In genomic region chr10:133474833-133475734, GRCh38 we compare ENCODE assay signal across 16 cellular contexts. TPM values are rescaled to one million over a fixed set of nuclear protein-coding genes. Genes with fewer than 3 reads are reported as not detected.
DNase-seq lines count a peak whose midpoint lies in the region; ATAC-seq and TF ChIP-seq lines count a peak whose summit lies in the region.
"Had no signal": no experiment of that assay in that cellular context is flagged by ENCODE, and none has a peak within 500 bp of the region (broad histone marks: within the 10 kb centered on the region; RNA-seq: fewer than 3 reads in every experiment).

No MANE protein-coding gene starts in this region.

- H3K4me1 Mint-ChIP-seq in activated CD4-positive, alpha-beta T cell treated with anti-CD3 and anti-CD28 coated beads for 36 hours = peaks cover 22% of the 10 kb centered on the region
- H3K4me1 Mint-ChIP-seq in natural killer cell = peaks cover 19 to 38% of the 10 kb centered on the region in 2 donors
- H3K4me1 Mint-ChIP-seq: nephron progenitor cell had no signal

- ATAC-seq in activated CD4-positive, alpha-beta T cell treated with anti-CD3 and anti-CD28 coated beads for 36 hours = peak; percentile 74
- ATAC-seq in natural killer cell (peak; percentile 46 to 69 (median 66)), HG03095 (IDR thresholded peaks at IDR 0.05; ENCODE audit: unreplicated experiment) (no peak), Right ventricle myocardium superior (ENCODE audit: poor library complexity) (no peak)

- no peaks in the 10 kb centered on the region for H3K9me3 Mint-ChIP-seq in activated CD4-positive, alpha-beta T cell treated with anti-CD3 and anti-CD28 coated beads for 36 hours (ENCODE audit: low read depth)
- H3K9me3 Mint-ChIP-seq in natural killer cell = no peaks in the 10 kb centered on the region

- DNase-seq in activated CD4-positive, alpha-beta T cell treated with anti-CD3 and anti-CD28 coated beads for 36 hours = peak; percentile 39
- no peak for DNase-seq in activated CD4-positive, alpha-beta T cell treated with anti-CD3 and anti-CD28 coated beads for 1 hour
- peak; percentile 85 for DNase-seq in Jurkat, Clone E6-1 (ENCODE audit: low read depth, low spot score)
- peak; percentile 39 to 48 for DNase-seq in activated T-cell treated with anti-CD3 and anti-CD28 coated beads, Interleukin-2, amount 50 U/mL, for 48 hours
- no peak for DNase-seq in natural killer cell
- DNase-seq in NCI-H2171 treated with DMSO at 0.1 percent for 48 hours (lab: John Stamatoyannopoulos, UW) = no peak
- no peak for DNase-seq in Right ventricle myocardium superior
- DNase-seq: Karpas-422, NCI-H1436 treated with DMSO at 0.1 percent for 48 hours, NCI-H510A treated with DMSO at 0.1 percent for 48 hours, nephron progenitor cell, retina, stomach had no signal

- no peaks in the 10 kb centered on the region for H3K27me3 Mint-ChIP-seq in activated CD4-positive, alpha-beta T cell treated with anti-CD3 and anti-CD28 coated beads for 36 hours
- no peaks in the 10 kb centered on the region for H3K27me3 Mint-ChIP-seq in natural killer cell (ENCODE audit: low read depth in 2 of 2)

- no peak for TF ChIP-seq CTCF in natural killer cell (IDR thresholded peaks at IDR 0.05)

- no peak overlapping the region for H3K4me3 Mint-ChIP-seq in activated CD4-positive, alpha-beta T cell treated with anti-CD3 and anti-CD28 coated beads for 36 hours
- peak overlapping the region; percentile 46 for H3K4me3 Mint-ChIP-seq in natural killer cell
- H3K4me3 Mint-ChIP-seq: nephron progenitor cell had no signal

- POLR2A ChIA-PET in activated CD4-positive, alpha-beta T cell treated with anti-CD3 and anti-CD28 coated beads for 36 hours (lab: Charles Lee) = no interaction called here

- intact Hi-C loops in activated CD4-positive, alpha-beta T cell treated with anti-CD3 and anti-CD28 coated beads for 36 hours (cut with DNase I, micrococcal nuclease) = no loop called here
- intact Hi-C loops in natural killer cell (cut with micrococcal nuclease) (no loop called here), Right ventricle myocardium superior (cut with DNase I) (no loop called here)

- CTCF ChIA-PET in activated CD4-positive, alpha-beta T cell treated with anti-CD3 and anti-CD28 coated beads for 36 hours (lab: Charles Lee) = no interaction called here

- no peaks in the 10 kb centered on the region for H3K36me3 Mint-ChIP-seq in activated CD4-positive, alpha-beta T cell treated with anti-CD3 and anti-CD28 coated beads for 36 hours (ENCODE audit: low read depth)
- peaks cover 5% of the 10 kb centered on the region for H3K36me3 Mint-ChIP-seq in natural killer cell

- H3K27ac Mint-ChIP-seq in activated CD4-positive, alpha-beta T cell treated with anti-CD3 and anti-CD28 coated beads for 36 hours = no peak overlapping the region
- H3K27ac Mint-ChIP-seq in natural killer cell = peak overlapping the region; percentile 72 to 80
- H3K27ac Mint-ChIP-seq: nephron progenitor cell had no signal

- H3K4me3 ChIP-seq in Jurkat, Clone E6-1 (ENCODE audit: low read length) = peak overlapping the region; percentile 7
- H3K4me3 ChIP-seq: HAP-1, stomach had no signal

RNA-seq across cellular contexts. Expression of gene SCART1, which starts 21.3 kb away (rescaled TPM):
- total RNA-seq in activated CD4-positive, alpha-beta T cell treated with anti-CD3 and anti-CD28 coated beads for 36 hours = 1 to 10 TPM; 1.4 to 1.7 TPM
- 3.9 TPM for polyA plus RNA-seq in Jurkat, Clone E6-1 (2012; ENCODE audit: insufficient read depth, insufficient read length)
- total RNA-seq in natural killer cell (10 to 100 TPM in 1 of 3 donors, 1 to 10 TPM in 2; 8.6 to 13.8 (median 9.9) TPM), Right ventricle myocardium superior (0.51 TPM)

RNA-seq across cellular contexts. Expression of gene SPRN, which starts 50.7 kb away (rescaled TPM):
- total RNA-seq in activated CD4-positive, alpha-beta T cell treated with anti-CD3 and anti-CD28 coated beads for 36 hours = not detected
- polyA plus RNA-seq in Jurkat, Clone E6-1 (2012; ENCODE audit: insufficient read depth, insufficient read length) = 2.3 TPM
- total RNA-seq in natural killer cell (not detected), Right ventricle myocardium superior (not detected)
- total RNA-seq: activated CD8-positive, alpha-beta memory T cell treated with anti-CD3 and anti-CD28 coated beads for 36 hours; stomach had no signal

RNA-seq across cellular contexts. Expression of gene CYP2E1, which starts 52.1 kb away (rescaled TPM):
- total RNA-seq in activated CD4-positive, alpha-beta T cell treated with anti-CD3 and anti-CD28 coated beads for 36 hours = under 1 TPM; 0.25 to 0.32 TPM
- not detected for polyA plus RNA-seq in Jurkat, Clone E6-1 (2012; ENCODE audit: insufficient read depth, insufficient read length)
- total RNA-seq in natural killer cell = 1 to 10 TPM; 2.8 to 3.8 (median 2.9) TPM
- total RNA-seq in Right ventricle myocardium superior = 1.00 TPM

Comparison
In these comparisons a context has a peak if more than half of its experiments do, and no peak if none do; other contexts are left out.
1. DNase-seq: peak in activated CD4-positive, alpha-beta T cell treated with anti-CD3 and anti-CD28 coated beads for 36 hours (single experiment), Jurkat, Clone E6-1 (single experiment) and activated T-cell treated with anti-CD3 and anti-CD28 coated beads, Interleukin-2, amount 50 U/mL, for 48 hours (2 of 2); none in activated CD4-positive, alpha-beta T cell treated with anti-CD3 and anti-CD28 coated beads for 1 hour (single experiment), natural killer cell (single experiment), NCI-H2171 treated with DMSO at 0.1 percent for 48 hours (single experiment) and Right ventricle myocardium superior (single experiment).
2. ATAC-seq: peak in activated CD4-positive, alpha-beta T cell treated with anti-CD3 and anti-CD28 coated beads for 36 hours (single experiment) and natural killer cell (3 of 3); none in HG03095 (single experiment) and Right ventricle myocardium superior (single experiment).